22 cellular contexts compared by ENCODE assay signal in genomic region chr2:236974752-236975151, GRCh38.
"Had no signal": no experiment of that assay in that cellular context is flagged by ENCODE, and none has a peak within 500 bp of the region (broad histone marks: within the 10 kb centered on the region; RNA-seq: fewer than 3 reads in every experiment).

No MANE protein-coding gene starts in this region.

- H3K27ac Mint-ChIP-seq: activated CD4-positive, alpha-beta memory T cell treated with anti-CD3 and anti-CD28 coated beads for 36 hours; activated CD4-positive, alpha-beta T cell treated with anti-CD3 and anti-CD28 coated beads, Interleukin-2, amount 10 ng/mL, durations not matched to agents 7 days and 5 days; activated naive CD8-positive, alpha-beta T cell; T-cell had no signal

- DNase-seq: activated CD4-positive, alpha-beta memory T cell treated with anti-CD3 and anti-CD28 coated beads for 36 hours; activated CD4-positive, alpha-beta T cell treated with anti-CD3 and anti-CD28 coated beads, Interleukin-2, amount 10 ng/mL, durations not matched to agents 7 days and 5 days; activated CD4-positive, CD25-positive, alpha-beta regulatory T cell; activated effector memory CD4-positive, alpha-beta T cell treated with anti-CD3 and anti-CD28 coated beads, Interleukin-2, amount 50 U/mL, for 16 hours; activated naive CD4-positive, alpha-beta T cell treated with Interleukin-2 at 50 U/mL for 16 hours; activated T-cell treated with anti-CD3 and anti-CD28 coated beads, Interleukin-2, amount 50 U/mL, for 4 hours; amygdala; MM.1S; NCI-H1105 treated with DMSO at 0.1 percent for 48 hours; NCI-H1436 treated with DMSO at 0.1 percent for 48 hours; NCI-H187 treated with DMSO at 0.1 percent for 48 hours; NCI-H2081 treated with DMSO at 0.1 percent for 48 hours; NCI-H446; NCI-H524; T-cell; T-helper 2 cell; T1000 had no signal

- H3K4me3 Mint-ChIP-seq: activated CD4-positive, alpha-beta memory T cell treated with anti-CD3 and anti-CD28 coated beads for 36 hours; activated CD4-positive, alpha-beta T cell treated with anti-CD3 and anti-CD28 coated beads, Interleukin-2, amount 10 ng/mL, durations not matched to agents 7 days and 5 days; activated naive CD8-positive, alpha-beta T cell; activated T-cell treated with anti-CD3 and anti-CD28 coated beads, Interleukin-2, amount 50 U/mL, for 4 hours; brain; central memory CD8-positive, alpha-beta T cell; T-cell had no signal

- H3K27me3 Mint-ChIP-seq: activated CD4-positive, alpha-beta memory T cell treated with anti-CD3 and anti-CD28 coated beads for 36 hours; activated naive CD8-positive, alpha-beta T cell had no signal

- H3K36me3 Mint-ChIP-seq: activated CD4-positive, alpha-beta memory T cell treated with anti-CD3 and anti-CD28 coated beads for 36 hours; activated naive CD8-positive, alpha-beta T cell; brain; T-cell had no signal

- H3K9me3 Mint-ChIP-seq: activated CD4-positive, alpha-beta memory T cell treated with anti-CD3 and anti-CD28 coated beads for 36 hours; activated CD4-positive, alpha-beta T cell treated with anti-CD3 and anti-CD28 coated beads, Interleukin-2, amount 10 ng/mL, durations not matched to agents 7 days and 5 days; activated T-cell treated with anti-CD3 and anti-CD28 coated beads, Interleukin-2, amount 50 U/mL, for 4 hours; central memory CD8-positive, alpha-beta T cell; T-cell had no signal

- H3K27ac ChIP-seq: SK-N-MC, VCaP had no signal

- H3K4me3 ChIP-seq: SK-N-MC had no signal
